8 cellular contexts compared by ENCODE assay signal in the genomic region with DNA sequence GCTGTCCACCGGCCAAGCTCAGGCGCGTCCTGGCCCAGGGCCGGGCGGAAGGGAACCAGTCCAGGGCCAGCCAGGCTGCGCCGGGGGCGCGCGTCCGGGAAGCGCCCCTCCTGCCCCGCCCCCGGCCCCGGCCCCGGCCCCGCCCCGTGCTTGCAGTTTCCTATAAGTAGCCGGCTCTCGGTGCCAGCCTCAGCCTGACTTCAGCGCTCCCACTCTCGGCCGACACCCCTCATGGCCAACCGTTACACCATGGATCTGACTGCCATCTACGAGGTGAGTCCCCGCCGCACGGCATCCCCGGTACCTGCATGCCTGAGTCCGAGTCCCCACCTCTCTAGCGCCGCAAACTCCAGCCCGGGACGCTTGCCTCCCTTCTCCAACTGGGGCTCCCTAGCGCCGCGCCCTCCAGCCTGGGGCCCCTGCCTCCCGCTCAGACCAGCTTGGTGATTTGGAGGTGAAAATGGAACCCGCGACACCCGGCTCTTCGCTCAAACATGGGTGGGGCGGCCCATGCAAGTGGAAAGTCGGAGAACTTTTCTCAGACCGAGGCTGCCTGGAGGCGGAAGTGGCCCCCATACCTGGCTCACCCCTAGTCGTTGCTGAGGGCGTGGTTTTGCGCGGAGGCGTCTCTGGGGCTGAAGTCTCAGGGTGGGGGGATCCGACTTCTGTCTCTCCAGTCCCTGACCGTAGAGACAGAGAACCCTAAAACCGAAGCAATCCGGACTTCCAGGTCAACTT. TPM values are rescaled to one million over a fixed set of nuclear protein-coding genes. Genes with fewer than 3 reads are reported as not detected.
DNase-seq lines count a peak whose midpoint lies in the region; ATAC-seq and TF ChIP-seq lines count a peak whose summit lies in the region.

A gene with protein sequence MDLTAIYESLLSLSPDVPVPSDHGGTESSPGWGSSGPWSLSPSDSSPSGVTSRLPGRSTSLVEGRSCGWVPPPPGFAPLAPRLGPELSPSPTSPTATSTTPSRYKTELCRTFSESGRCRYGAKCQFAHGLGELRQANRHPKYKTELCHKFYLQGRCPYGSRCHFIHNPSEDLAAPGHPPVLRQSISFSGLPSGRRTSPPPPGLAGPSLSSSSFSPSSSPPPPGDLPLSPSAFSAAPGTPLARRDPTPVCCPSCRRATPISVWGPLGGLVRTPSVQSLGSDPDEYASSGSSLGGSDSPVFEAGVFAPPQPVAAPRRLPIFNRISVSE (plus strand): TSS at position 192 of the 738 bp plus-strand sequence. CDS start 58 bp downstream, at position 250.

- POLR2A ChIA-PET in CD4-positive, alpha-beta T cell (lab: Charles Lee): interaction anchor here (0.6 to 9.4 kb wide), 10 partner anchors 7 to 1896 kb away, joined by 3 to 144 read pairs (median 13); a partner anchor contains a TSS

- H3K27ac ChIP-seq in CD4-positive, alpha-beta T cell (ENCODE audit: low read depth, low read length): peak within 1 kb of the TSS; percentile 100
- peak within 1 kb of the TSS; percentile 89 for H3K27ac ChIP-seq in cingulate gyrus (ENCODE audit: low read depth, low read length)

- H3K27ac Mint-ChIP-seq in CD4-positive, alpha-beta T cell: peak within 1 kb of the TSS; percentile 98

- peaks cover 56% of the 10 kb centered on the region for H3K4me1 Mint-ChIP-seq in CD4-positive, alpha-beta T cell (ENCODE audit: low read depth)

- no peak for TF ChIP-seq CTCF in CD4-positive, alpha-beta T cell (IDR thresholded peaks at IDR 0.05)

- intact Hi-C loops in CD4-positive, alpha-beta T cell (cut with DNase I, micrococcal nuclease): no loop called here

- no peaks in the 10 kb centered on the region for H3K9me3 Mint-ChIP-seq in CD4-positive, alpha-beta T cell

- DNase-seq in CD4-positive, alpha-beta T cell: peak; percentile 80 to 95 (median 90)
- DNase-seq in GOT3 (lab: John Stamatoyannopoulos, UW) (peak; percentile 79), NCI-H446 treated with DMSO at 0.1 percent for 48 hours (lab: John Stamatoyannopoulos, UW) (peak; percentile 29), left lobe of liver (ENCODE audit: low spot score) (peak; percentile 94), SK-N-DZ (ENCODE audit: low spot score) (no peak)
- peak; percentile 90 for DNase-seq in activated CD4-positive, alpha-beta T cell treated with anti-CD3 and anti-CD28 coated beads for 48 hours
- DNase-seq in stimulated activated CD4-positive, alpha-beta T cell treated with anti-CD3 and anti-CD28 coated beads, Interleukin-2, amount 100 ng/mL, for 4 hours (ENCODE audit: low read depth): peak; percentile 79

- peak within 1 kb of the TSS; percentile 99 for H3K4me3 Mint-ChIP-seq in CD4-positive, alpha-beta T cell

- peak; percentile 11 for ATAC-seq in CD4-positive, alpha-beta T cell (ENCODE audit: poor library complexity)
- ATAC-seq in left lobe of liver: peak; percentile 48

- H3K9me3 ChIP-seq in CD4-positive, alpha-beta T cell (ENCODE audit: control insufficient read depth, low read length): no peaks in the 10 kb centered on the region

- peaks cover 65% of the 10 kb centered on the region for H3K36me3 Mint-ChIP-seq in CD4-positive, alpha-beta T cell (ENCODE audit: low read depth)

- CTCF ChIA-PET in CD4-positive, alpha-beta T cell (lab: Charles Lee): interaction anchor here (1.2 to 3.4 kb wide), 2 partner anchors 9 to 61 kb away, joined by 3 to 21 read pairs; no protein-coding TSS in a partner anchor

- no peaks in the 10 kb centered on the region for H3K27me3 ChIP-seq in CD4-positive, alpha-beta T cell (ENCODE audit: control insufficient read depth, insufficient read depth, low read length)

- H3K27me3 Mint-ChIP-seq in CD4-positive, alpha-beta T cell: peaks cover 7% of the 10 kb centered on the region

RNA-seq across cellular contexts. Expression of the gene that starts here (rescaled TPM):
- total RNA-seq in CD4-positive, alpha-beta T cell: 1,000 to 10,000 TPM; 1,278 to 1,362 TPM
- total RNA-seq in left lobe of liver: 44.0 TPM
- 0.05 and 0.12 TPM in 2 replicates for polyA plus RNA-seq in SK-N-DZ (2014; cell fraction: cytosol; rRNA removed)
- polyA plus RNA-seq in SK-N-DZ (2014; cell fraction: nucleus; rRNA removed): 0.25 and 3.2 TPM in 2 replicates

Comparison
In these comparisons a context has a peak if more than half of its experiments do, and no peak if none do; other contexts are left out.
1. RNA of the gene that starts here (total RNA-seq): 1,278 to 1,362 TPM in CD4-positive, alpha-beta T cell; 44.0 TPM in left lobe of liver (single experiment); every median in the first group is over 10 times any median in the second.